7 cellular contexts compared by ENCODE assay signal in the genomic region with DNA sequence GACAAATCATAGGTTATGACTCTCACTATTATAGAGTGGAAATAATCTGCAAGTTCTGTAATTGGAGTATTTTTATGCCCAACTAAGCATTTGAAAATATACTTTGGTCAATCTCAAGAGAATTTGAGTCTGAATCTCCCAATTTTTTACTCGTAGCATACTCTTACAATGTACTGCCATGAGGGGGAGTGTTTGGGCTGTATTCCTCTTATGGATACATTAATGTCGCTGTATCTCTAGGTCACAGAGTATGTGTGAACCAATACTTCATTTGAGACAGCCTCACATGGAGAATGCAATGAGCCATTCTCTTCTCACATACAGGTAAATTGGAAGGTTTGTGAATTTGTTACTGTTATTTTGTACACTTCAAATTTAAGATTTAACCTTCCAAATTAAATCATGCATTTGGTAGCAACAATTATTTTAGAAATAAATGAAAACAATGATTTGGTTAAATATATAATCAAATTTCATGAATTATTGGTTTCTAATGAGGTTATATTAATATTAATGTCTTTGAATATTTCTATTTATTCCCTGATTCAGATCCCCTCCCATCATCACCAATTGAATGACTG. TPM values are rescaled to one million over a fixed set of nuclear protein-coding genes. Genes with fewer than 3 reads are reported as not detected.
DNase-seq lines count a peak whose midpoint lies in the region; ATAC-seq and TF ChIP-seq lines count a peak whose summit lies in the region.

No MANE protein-coding gene starts in this region.

- DNase-seq in GDM1 (lab: John Stamatoyannopoulos, UW), result peak; percentile 68
- peak; percentile 28 to 77 for DNase-seq in NCI-H526 (lab: John Stamatoyannopoulos, UW)
- DNase-seq in adipocyte (ENCODE audit: low read depth), result peak; percentile 87
- no peak for DNase-seq in left ventricle myocardium superior
- DNase-seq in spleen, result no peak

- no peak for TF ChIP-seq POLR2A in spleen (IDR thresholded peaks at IDR 0.05)

- ATAC-seq in GM19468 (IDR thresholded peaks at IDR 0.05; ENCODE audit: extremely low read depth, unreplicated experiment) (peak; percentile 97), HG03442 (IDR thresholded peaks at IDR 0.05; ENCODE audit: unreplicated experiment) (peak; percentile 98), left ventricle myocardium superior (peak; percentile 59)

- H3K36me3 ChIP-seq in adipocyte (ENCODE audit: control insufficient read depth, insufficient read depth, low read length, severe bottlenecking) (no peaks in the 10 kb centered on the region), spleen (no peaks in the 10 kb centered on the region)

- H3K27ac ChIP-seq in spleen, result no peak overlapping the region

- H3K27me3 ChIP-seq in adipocyte (replicated peaks; ENCODE audit: control insufficient read depth, insufficient read depth, low read length), result no peaks in the 10 kb centered on the region
- peaks cover 0 to 3% (median 0%) of the 10 kb centered on the region in 7 donors for H3K27me3 ChIP-seq in spleen (replicated peaks in 1 of 7)

- no peaks in the 10 kb centered on the region for H3K9me3 ChIP-seq in adipocyte (ENCODE audit: control insufficient read depth, low read length)
- H3K9me3 ChIP-seq in spleen, result no peaks in the 10 kb centered on the region

- intact Hi-C loops in left ventricle myocardium superior (cut with micrococcal nuclease), result loop anchor here (10.0 kb wide), 1 partner anchor 187 kb away; no protein-coding TSS in a partner anchor
- intact Hi-C loops in spleen (cut with DNase I; ENCODE audit: low total_unique reads), result loop anchor here (5.0 kb wide), 1 partner anchor 190 kb away; no protein-coding TSS in a partner anchor

- H3K4me1 ChIP-seq in adipocyte (ENCODE audit: control insufficient read depth, insufficient read depth, low read length) (no peaks in the 10 kb centered on the region), spleen (peaks cover 0 to 7% (median 3%) of the 10 kb centered on the region in 6 donors)

- WGBS in spleen, 5 donors, result 1 to 4% (median 2%) methylated on average over 2 of the region's 2 CpGs

- H3K4me3 ChIP-seq in adipocyte (ENCODE audit: low read length) (no peak overlapping the region), spleen (no peak overlapping the region)

- peak; percentile 38 to 73 (median 64) for TF ChIP-seq CTCF in spleen (IDR thresholded peaks at IDR 0.05 in 8 of 11, conservative IDR thresholded peaks at IDR 0.05 in 3 of 11)

- H3K9ac ChIP-seq in adipocyte (ENCODE audit: low read length), result no peak overlapping the region

RNA-seq across cellular contexts. Expression of gene CD200, which starts 5.5 kb away (rescaled TPM):
- total RNA-seq in left ventricle myocardium superior (1.3 TPM), spleen (1 to 10 TPM; 4.8 to 9.3 (median 6.9) TPM)
- 10 to 100 TPM in 1 of 3 donors, 1 to 10 TPM in 2; 4.3 to 13.1 (median 4.5) TPM for polyA plus RNA-seq in spleen

RNA-seq across cellular contexts. Expression of gene SLC9C1, which starts 33.4 kb away (rescaled TPM):
- 2.3 TPM for total RNA-seq in left ventricle myocardium superior
- total RNA-seq in spleen, result under 1 TPM in 1 of 7 donors, not detected in 6; 0.18 TPM
- under 1 TPM in 1 of 3 donors, not detected in 2; 0.05 TPM for polyA plus RNA-seq in spleen

Comparison
In these comparisons a context has a peak if more than half of its experiments do, and no peak if none do; other contexts are left out.
1. DNase-seq: peak in GDM1 (single experiment), NCI-H526 (2 of 2) and adipocyte (single experiment); none in left ventricle myocardium superior (single experiment) and spleen (single experiment).
2. Peak in every context shown above with its lines, with median percentiles within 50 percentile points of each other: ATAC-seq.